ENCODE assay signal across 12 cellular contexts in genomic region chr16:72937916-72938315, GRCh38.
A peak's percentile ranks its signal among the peaks of the same experiment; 100 is the strongest.
DNase-seq lines count a peak whose midpoint lies in the region; ATAC-seq and TF ChIP-seq lines count a peak whose summit lies in the region.
"Had no signal": no experiment of that assay in that cellular context is flagged by ENCODE, and none has a peak within 500 bp of the region (broad histone marks: within the 10 kb centered on the region; RNA-seq: fewer than 3 reads in every experiment).

No MANE protein-coding gene starts in this region.

- H4K5ac ChIP-seq in IMR-90 (ENCODE audit: low read depth, low read length), result no peak overlapping the region

- 0 out of 2 replicates have a peak overlapping the region, but pooled peaks have one; percentile 16 for H2BK20ac ChIP-seq in IMR-90 (ENCODE audit: low read depth, low read length)

- H2BK120ac ChIP-seq in IMR-90 (ENCODE audit: low read depth, low read length) (no peak overlapping the region), mesenchymal stem cell (ENCODE audit: low read depth, low read length) (no peak overlapping the region)

- H3K9me1 ChIP-seq in IMR-90 (ENCODE audit: insufficient read depth, low read length), result peaks cover 8% of the 10 kb centered on the region

- H3K27me3 Mint-ChIP-seq in T-helper 17 cell, result peaks cover 13% of the 10 kb centered on the region

- H3K56ac ChIP-seq in IMR-90 (ENCODE audit: extremely low read depth, insufficient read depth, low read length), result no peak overlapping the region

- no peak for TF ChIP-seq CTCF in IMR-90 (conservative IDR thresholded peaks at IDR 0.05; ENCODE audit: low read depth, low read length)

- H3K27ac ChIP-seq in IMR-90 (ENCODE audit: insufficient read depth, low read length), result no peak overlapping the region
- H3K27ac ChIP-seq in mesenchymal stem cell (ENCODE audit: low read length, poor library complexity, severe bottlenecking), result no peak overlapping the region
- H3K27ac ChIP-seq in subcutaneous abdominal adipose tissue (ENCODE audit: low read depth, low read length), result peak overlapping the region; percentile 81

- H4K20me1 ChIP-seq in IMR-90 (ENCODE audit: insufficient read depth, low read length), result peaks cover 35% of the 10 kb centered on the region; the same call in 1 of the 2 replicates

- POLR2A ChIA-PET in IMR-90 (lab: Charles Lee; ENCODE audit: unreplicated experiment), result no interaction called here

- H2BK15ac ChIP-seq in IMR-90 (ENCODE audit: low read depth, low read length) (no peak overlapping the region), mesenchymal stem cell (ENCODE audit: low read depth, poor library complexity, severe bottlenecking) (no peak overlapping the region)

- H4K91ac ChIP-seq in IMR-90 (ENCODE audit: insufficient read depth, low read depth, low read length) (0 out of 2 replicates have a peak overlapping the region, but pooled peaks have one; percentile 40), mesenchymal stem cell (ENCODE audit: low read length) (no peak overlapping the region)

- H3K23ac ChIP-seq in IMR-90 (ENCODE audit: low read depth, low read length) (no peak overlapping the region), mesenchymal stem cell (ENCODE audit: low read length in 2 of 2) (no peak overlapping the region)

- no TSS peak for BruUV-seq in IMR-90 (replicated peaks; lab: Mats Ljungman, UMichigan)

- H3K4ac ChIP-seq in IMR-90 (ENCODE audit: low read depth, low read length) (no peak overlapping the region), mesenchymal stem cell (ENCODE audit: low read depth in 1 of 2, low read length in 2 of 2) (no peak overlapping the region)

- no peak overlapping the region; the same call in 1 of the 2 replicates for H3K18ac ChIP-seq in IMR-90 (ENCODE audit: low read depth, low read length)
- no peak overlapping the region for H3K18ac ChIP-seq in mesenchymal stem cell (ENCODE audit: low read depth in 1 of 2, low read length in 2 of 2)

- H3K4me3 ChIP-seq in IMR-90 (ENCODE audit: insufficient read depth, low read depth, low read length) (no peak overlapping the region), mesenchymal stem cell (ENCODE audit: insufficient read depth in 1 of 2, low read depth in 1 of 2, low read length in 2 of 2) (no peak overlapping the region), subcutaneous abdominal adipose tissue (ENCODE audit: low read depth in 1 of 5, low read length in 5 of 5) (peak overlapping the region in 2 of 5 donors; percentile 42 to 56)

- peaks cover 3% of the 10 kb centered on the region; the same call in 1 of the 2 replicates for H3K36me3 ChIP-seq in IMR-90 (ENCODE audit: control insufficient read depth, insufficient read depth, low read length)
- peaks cover 0 to 3% of the 10 kb centered on the region in 2 experiments for H3K36me3 ChIP-seq in mesenchymal stem cell (ENCODE audit: control insufficient read depth in 1 of 2, insufficient read depth in 2 of 2, low read depth in 1 of 2, low read length in 2 of 2)
- H3K36me3 ChIP-seq in subcutaneous abdominal adipose tissue (ENCODE audit: control insufficient read depth in 5 of 5, insufficient read depth in 5 of 5, low read length in 5 of 5), result no peaks in the 10 kb centered on the region

- H3K4me2 ChIP-seq in IMR-90 (ENCODE audit: low read depth, low read length), result no peak overlapping the region
- H3K4me2 ChIP-seq in mesenchymal stem cell (ENCODE audit: low read length, poor library complexity, severe bottlenecking), result no peak overlapping the region

- no peak for TF ChIP-seq POLR2A in IMR-90 (IDR thresholded peaks at IDR 0.05; ENCODE audit: low read depth, low read length)

- H2AFZ ChIP-seq in IMR-90 (replicated peaks; ENCODE audit: low read length, poor library complexity) (no peak overlapping the region), mesenchymal stem cell (ENCODE audit: low read depth, low read length) (no peak overlapping the region)

- H3K9ac ChIP-seq in IMR-90 (ENCODE audit: low read depth, low read length), result no peak overlapping the region
- peak overlapping the region; percentile 83 for H3K9ac ChIP-seq in mesenchymal stem cell (ENCODE audit: low read length)
- H3K9ac ChIP-seq in subcutaneous abdominal adipose tissue (ENCODE audit: low read length in 5 of 5), result peak overlapping the region in 1 of 5 donors; percentile 7

- H3K79me1 ChIP-seq in IMR-90 (ENCODE audit: low read depth in 1 of 2, low read length in 2 of 2), result peaks cover 40 to 71% of the 10 kb centered on the region in 2 experiments
- H3K79me1 ChIP-seq in mesenchymal stem cell (replicated peaks; ENCODE audit: low read length, poor library complexity, severe bottlenecking), result peaks cover 38% of the 10 kb centered on the region

- H3K27me3 ChIP-seq in IMR-90 (ENCODE audit: control insufficient read depth, insufficient read depth, low read length), result no peaks in the 10 kb centered on the region
- no peaks in the 10 kb centered on the region for H3K27me3 ChIP-seq in mesenchymal stem cell (ENCODE audit: control insufficient read depth in 1 of 2, insufficient read depth in 1 of 2, low read length in 2 of 2)
- H3K27me3 ChIP-seq in subcutaneous abdominal adipose tissue (ENCODE audit: control insufficient read depth in 5 of 5, insufficient read depth in 4 of 5, low read length in 5 of 5), result no peaks in the 10 kb centered on the region

- DNase-seq in IMR-90, result no peak
- no peak for DNase-seq in T-helper 17 cell
- DNase-seq in mesenchymal stem cell, result no peak
- DNase-seq in stimulated activated CD4-positive, alpha-beta T cell treated with anti-CD3 and anti-CD28 coated beads, Interleukin-2, amount 100 ng/mL, for 24 hours, result no peak
- DNase-seq in NCI-H1930 (lab: John Stamatoyannopoulos, UW), result no peak
- no peak for DNase-seq in RPMI8226
- DNase-seq in NCI-H226, result no peak
- DNase-seq: activated naive CD4-positive, alpha-beta T cell treated with anti-CD3 and anti-CD28 coated beads for 36 hours; CD8-positive, alpha-beta T cell; central memory CD4-positive, alpha-beta T cell; stimulated activated naive CD8-positive, alpha-beta T cell treated with anti-CD3 and anti-CD28 coated beads, Interleukin-15, Interleukin-2, amounts not matched to agents 100 U/mL and 50 U/mL, for 24 hours had no signal

- H3K36me3 Mint-ChIP-seq in T-helper 17 cell (ENCODE audit: low read depth), result no peaks in the 10 kb centered on the region
- H3K36me3 Mint-ChIP-seq: CD8-positive, alpha-beta T cell had no signal

- no peak overlapping the region for H3K27ac Mint-ChIP-seq in T-helper 17 cell
- H3K27ac Mint-ChIP-seq: activated naive CD4-positive, alpha-beta T cell treated with anti-CD3 and anti-CD28 coated beads for 36 hours; CD8-positive, alpha-beta T cell had no signal

- H4K8ac ChIP-seq in IMR-90 (ENCODE audit: low read depth in 2 of 2, low read length in 2 of 2), result no peak overlapping the region
- no peak overlapping the region for H4K8ac ChIP-seq in mesenchymal stem cell (ENCODE audit: low read length)

- H3K14ac ChIP-seq in IMR-90 (replicated peaks; ENCODE audit: low read depth, low read length) (no peak overlapping the region), mesenchymal stem cell (ENCODE audit: low read length in 2 of 2) (no peak overlapping the region)

- dilution Hi-C loops in IMR-90 (cut with HindIII; ENCODE audit: low sequenced_read_pairs, unreplicated experiment), result loop anchor here (25.0 kb wide), 1 partner anchor 99 kb away; the partner anchor contains the start of gene ZFHX3

- H2BK5ac ChIP-seq in IMR-90 (ENCODE audit: low read depth, low read length, poor library complexity, severe bottlenecking) (no peak overlapping the region), mesenchymal stem cell (ENCODE audit: low read depth, low read length, poor library complexity, severe bottlenecking) (no peak overlapping the region)

- H3K4me1 Mint-ChIP-seq in T-helper 17 cell, result peaks cover 2% of the 10 kb centered on the region

- TF ChIP-seq RAD21 in IMR-90 (IDR thresholded peaks at IDR 0.05; ENCODE audit: low read length), result no peak

- no peak overlapping the region for H2AK9ac ChIP-seq in IMR-90 (replicated peaks; ENCODE audit: low read depth, low read length, poor library complexity)

- in situ Hi-C loops in IMR-90 (cut with MboI; ENCODE audit: low sequenced_read_pairs), result loop anchor here (10.0 kb wide), 1 partner anchor 273 kb away; no protein-coding TSS in a partner anchor

- ATAC-seq in IMR-90 (ENCODE audit: low read depth) (no peak), T-helper 17 cell (no peak)
- ATAC-seq: CD8-positive, alpha-beta T cell; stimulated activated naive CD8-positive, alpha-beta T cell treated with anti-CD3 and anti-CD28 coated beads, Interleukin-15, Interleukin-2, amounts not matched to agents 100 U/mL and 50 U/mL, for 24 hours had no signal

- no peak overlapping the region for H2AK5ac ChIP-seq in IMR-90 (ENCODE audit: low read depth, low read length)
- no peak overlapping the region for H2AK5ac ChIP-seq in mesenchymal stem cell (ENCODE audit: low read length, severe bottlenecking)

- CTCF ChIA-PET in IMR-90 (lab: Yijun Ruan, JAX), result interaction anchor here (1.5 kb wide), 1 partner anchor 106 kb away, joined by 4 read pairs; no protein-coding TSS in a partner anchor

- H2BK12ac ChIP-seq in mesenchymal stem cell (ENCODE audit: low read length in 2 of 2), result no peak overlapping the region

- intact Hi-C loops in IMR-90 (cut with micrococcal nuclease), result loop anchor here (10.0 kb wide), 2 partner anchors 267 to 273 kb away; no protein-coding TSS in a partner anchor

- H3K4me1 ChIP-seq in IMR-90 (ENCODE audit: control insufficient read depth, insufficient read depth, low read length) (peaks cover 16% of the 10 kb centered on the region), mesenchymal stem cell (ENCODE audit: control insufficient read depth, insufficient read depth, low read depth, low read length) (peaks cover 8% of the 10 kb centered on the region), subcutaneous abdominal adipose tissue (ENCODE audit: control insufficient read depth in 5 of 5, insufficient read depth in 5 of 5, low read length in 5 of 5) (peaks cover 10 to 56% (median 42%) of the 10 kb centered on the region in 5 donors)

- H3K9me3 ChIP-seq in IMR-90 (ENCODE audit: control insufficient read depth, insufficient read depth, low read length) (no peaks in the 10 kb centered on the region), T-helper 17 cell (ENCODE audit: control insufficient read depth, low read length, poor library complexity, severe bottlenecking) (no peaks in the 10 kb centered on the region), mesenchymal stem cell (ENCODE audit: control insufficient read depth, low read length) (no peaks in the 10 kb centered on the region), subcutaneous abdominal adipose tissue (ENCODE audit: control insufficient read depth in 5 of 5, low read length in 5 of 5) (no peaks in the 10 kb centered on the region)

- H3K4me3 Mint-ChIP-seq in T-helper 17 cell, result peak overlapping the region; percentile 19
- H3K4me3 Mint-ChIP-seq: activated naive CD4-positive, alpha-beta T cell treated with anti-CD3 and anti-CD28 coated beads for 36 hours; CD8-positive, alpha-beta T cell had no signal

- 96% methylated on average over 5 of the region's 9 CpGs; no CpG with 5 or more reads in 1 of the 2 experiments for WGBS in IMR-90 (ENCODE audit: extremely low coverage in 2 of 2, insufficient read length in 1 of 2), 2 experiments
- 94% methylated on average over 9 of the region's 9 CpGs for WGBS in mesenchymal stem cell

TF ChIP-seq in IMR-90, 13 proteins besides CTCF, POLR2A, EP300 and RAD21 (continues in another document):
- TF ChIP-seq RCOR1 (IDR thresholded peaks at IDR 0.05; ENCODE audit: insufficient replicate concordance, low read length), result no peak
- TF ChIP-seq FOS (IDR thresholded peaks at IDR 0.05; ENCODE audit: low read depth, low read length), result no peak
